ENCODE assay signal across 9 cellular contexts in the genomic region with DNA sequence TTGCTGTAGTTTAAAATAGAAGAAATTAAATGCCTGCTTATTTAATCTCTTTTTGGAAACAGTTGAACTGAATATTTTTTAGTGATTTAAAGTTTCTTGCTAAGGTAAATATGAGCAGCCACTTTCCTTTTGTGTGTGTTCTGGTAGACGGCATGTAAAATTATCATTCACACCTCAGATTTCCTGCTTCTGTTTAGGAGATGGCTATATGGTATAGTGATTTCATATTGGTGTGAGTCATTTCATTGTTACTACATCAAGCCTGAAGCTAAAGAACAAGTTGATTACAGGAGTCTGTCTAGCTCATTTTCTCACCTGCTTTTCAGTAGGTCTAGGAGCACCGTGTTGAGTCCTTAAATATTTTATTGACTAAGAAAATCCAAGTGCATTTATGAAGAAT. TPM values are rescaled to one million over a fixed set of nuclear protein-coding genes. Genes with fewer than 3 reads are reported as not detected.
DNase-seq lines count a peak whose midpoint lies in the region; FAIRE-seq and TF ChIP-seq lines count a peak whose summit lies in the region.
"Had no signal": no experiment of that assay in that cellular context is flagged by ENCODE, and none has a peak within 500 bp of the region (broad histone marks: within the 10 kb centered on the region; RNA-seq: fewer than 3 reads in every experiment).

No MANE protein-coding gene starts in this region.

- H3K9me3 ChIP-seq in osteoblast (ENCODE audit: low read depth, low read length), result no peaks in the 10 kb centered on the region
- H3K9me3 ChIP-seq: right lobe of liver had no signal

- no peaks in the 10 kb centered on the region for H3K27me3 ChIP-seq in osteoblast (ENCODE audit: insufficient read depth, low read length)
- H3K27me3 ChIP-seq: right lobe of liver had no signal

- peaks cover 71% of the 10 kb centered on the region for H3K79me2 ChIP-seq in osteoblast (ENCODE audit: insufficient read depth, low read length)

- H3K4me2 ChIP-seq in osteoblast (ENCODE audit: insufficient read depth, low read length), result peak overlapping the region; percentile 64

- H3K27ac Mint-ChIP-seq in glutamatergic neuron (ENCODE audit: unreplicated experiment), result no peak overlapping the region

- in situ Hi-C loops in KBM-7 (cut with MboI; ENCODE audit: low pct_unique_long_range_greater_than_20kb, low sequenced_read_pairs), result no loop called here
- in situ Hi-C loops in astrocyte of the spinal cord (cut with HindIII; ENCODE audit: low sequenced_read_pairs), result no loop called here
- in situ Hi-C loops in G401 (cut with HindIII; ENCODE audit: low sequenced_read_pairs), result no loop called here

- TF ChIP-seq POLR2A in GM12891 (IDR thresholded peaks at IDR 0.05; ENCODE audit: low read depth, low read length), result no peak

- peak overlapping the region; percentile 57 for H3K27ac ChIP-seq in osteoblast (ENCODE audit: low read depth, low read length)

- peaks cover 3% of the 10 kb centered on the region for H3K36me3 ChIP-seq in osteoblast (ENCODE audit: insufficient read depth, low read length)
- H3K36me3 ChIP-seq: right lobe of liver had no signal

- peaks cover 25% of the 10 kb centered on the region for H4K20me1 ChIP-seq in osteoblast (ENCODE audit: insufficient read depth, low read length)

- peaks cover 5% of the 10 kb centered on the region for H3K9me3 Mint-ChIP-seq in glutamatergic neuron (ENCODE audit: unreplicated experiment)

- no peaks in the 10 kb centered on the region for H3K36me3 Mint-ChIP-seq in glutamatergic neuron (ENCODE audit: unreplicated experiment)

- H3K4me1 ChIP-seq in osteoblast (ENCODE audit: insufficient read depth, low read length), result peaks cover 27% of the 10 kb centered on the region

- H3K4me1 Mint-ChIP-seq in glutamatergic neuron (ENCODE audit: low read depth, unreplicated experiment), result peaks cover 2% of the 10 kb centered on the region

- FAIRE-seq in GM12891 (lab: Jason Lieb, UNC), result peak; percentile 80

- peaks cover 12% of the 10 kb centered on the region for H3K27me3 Mint-ChIP-seq in glutamatergic neuron (ENCODE audit: unreplicated experiment)

- TF ChIP-seq CTCF in astrocyte of the spinal cord (IDR thresholded peaks at IDR 0.05; ENCODE audit: low read depth, low read length) (no peak), osteoblast (IDR thresholded peaks at IDR 0.05; ENCODE audit: extremely low read depth, low read depth, low read length) (no peak), glutamatergic neuron (IDR thresholded peaks at IDR 0.05; ENCODE audit: partially characterized antibody, unreplicated experiment) (no peak)

- H3K4me3 ChIP-seq in astrocyte of the spinal cord (ENCODE audit: low read depth, low read length) (no peak overlapping the region), osteoblast (ENCODE audit: insufficient read depth, low read length) (no peak overlapping the region)
- H3K4me3 ChIP-seq: right lobe of liver had no signal

- no peak overlapping the region for H2AFZ ChIP-seq in osteoblast (ENCODE audit: low read length)

- H3K4me3 Mint-ChIP-seq in glutamatergic neuron (ENCODE audit: unreplicated experiment), result no peak overlapping the region

- DNase-seq in GM12891 (ENCODE audit: insufficient read length, low spot score), result no peak
- DNase-seq in KBM-7, result peak; percentile 26
- peak; percentile 34 for DNase-seq in astrocyte of the spinal cord (ENCODE audit: low read depth, low spot score)
- peak; percentile 77 for DNase-seq in osteoblast (ENCODE audit: insufficient read length, low spot score, missing footprints)
- no peak for DNase-seq in stimulated activated CD4-positive, alpha-beta T cell treated with anti-CD3 and anti-CD28 coated beads, Interleukin-1b, Interleukin-23, amount 100 ng/mL, for 48 hours
- no peak for DNase-seq in glutamatergic neuron
- no peak for DNase-seq in nucleus accumbens (lab: John Stamatoyannopoulos, UW)
- no peak for DNase-seq in G401 (ENCODE audit: low spot score)
- DNase-seq: right lobe of liver had no signal

TF ChIP-seq in GM12891, 5 proteins besides CTCF, POLR2A, EP300 and RAD21:
- TF ChIP-seq TAF1 (IDR thresholded peaks at IDR 0.05; ENCODE audit: low read depth, low read length) (no peak), PAX5 (IDR thresholded peaks at IDR 0.05; ENCODE audit: insufficient read depth, low read length, severe bottlenecking) (no peak), POU2F2 (IDR thresholded peaks at IDR 0.05; ENCODE audit: low read depth, low read length) (no peak), SPI1 (IDR thresholded peaks at IDR 0.05; ENCODE audit: low read depth, low read length) (no peak), POLR2AphosphoS5 (IDR thresholded peaks at IDR 0.05; ENCODE audit: low read depth, low read length) (no peak)

RNA-seq across cellular contexts. Expression of a gene that starts 2.2 kb away (rescaled TPM):
- polyA plus RNA-seq in GM12891 (2012; ENCODE audit: low read depth, missing spikeins), result 19.6 TPM
- 61.9 and 91.6 TPM in 2 replicates for total RNA-seq in osteoblast
- 79.0 TPM for total RNA-seq in glutamatergic neuron (ENCODE audit: unreplicated experiment)
- 24.6 and 27.0 TPM in 2 replicates for total RNA-seq in G401 (2014; rRNA removed; shearing (Covaris generic))

RNA-seq across cellular contexts. Expression of a gene that starts 43.6 kb away (rescaled TPM):
- polyA plus RNA-seq in GM12891 (2012; ENCODE audit: low read depth, missing spikeins), result 34.1 TPM
- total RNA-seq in osteoblast (41.3 and 42.0 TPM in 2 replicates), glutamatergic neuron (ENCODE audit: unreplicated experiment) (51.6 TPM)
- 42.6 and 94.6 TPM in 2 replicates for total RNA-seq in G401 (2014; rRNA removed; shearing (Covaris generic))

RNA-seq across cellular contexts. Expression of a gene that starts 56.5 kb away (rescaled TPM):
- 29.4 TPM for polyA plus RNA-seq in GM12891 (2012; ENCODE audit: low read depth, missing spikeins)
- 19.7 and 23.2 TPM in 2 replicates for total RNA-seq in osteoblast
- total RNA-seq in glutamatergic neuron (ENCODE audit: unreplicated experiment), result 46.1 TPM
- 3.8 and 9.4 TPM in 2 replicates for total RNA-seq in G401 (2014; rRNA removed; shearing (Covaris generic))

Comparison
In these comparisons a context has a peak if more than half of its experiments do, and no peak if none do; other contexts are left out.
1. DNase-seq: peak in KBM-7 (single experiment), astrocyte of the spinal cord (single experiment) and osteoblast (single experiment); none in GM12891 (single experiment), stimulated activated CD4-positive, alpha-beta T cell treated with anti-CD3 and anti-CD28 coated beads, Interleukin-1b, Interleukin-23, amount 100 ng/mL, for 48 hours (single experiment), glutamatergic neuron (single experiment), nucleus accumbens (0 of 56) and G401 (single experiment).